Comparison of ENCODE assay signal across 3 cellular contexts in genomic region chr4:17698116-17698515, GRCh38.
"Had no signal": no experiment of that assay in that cellular context is flagged by ENCODE, and none has a peak within 500 bp of the region (broad histone marks: within the 10 kb centered on the region; RNA-seq: fewer than 3 reads in every experiment).

No MANE protein-coding gene starts in this region.

- DNase-seq: GDM1, GF-D8 had no signal

- ATAC-seq: GM12878 had no signal

- H3K4me3 ChIP-seq: GM12878 had no signal
